8 cellular contexts compared by ENCODE assay signal in the genomic region with DNA sequence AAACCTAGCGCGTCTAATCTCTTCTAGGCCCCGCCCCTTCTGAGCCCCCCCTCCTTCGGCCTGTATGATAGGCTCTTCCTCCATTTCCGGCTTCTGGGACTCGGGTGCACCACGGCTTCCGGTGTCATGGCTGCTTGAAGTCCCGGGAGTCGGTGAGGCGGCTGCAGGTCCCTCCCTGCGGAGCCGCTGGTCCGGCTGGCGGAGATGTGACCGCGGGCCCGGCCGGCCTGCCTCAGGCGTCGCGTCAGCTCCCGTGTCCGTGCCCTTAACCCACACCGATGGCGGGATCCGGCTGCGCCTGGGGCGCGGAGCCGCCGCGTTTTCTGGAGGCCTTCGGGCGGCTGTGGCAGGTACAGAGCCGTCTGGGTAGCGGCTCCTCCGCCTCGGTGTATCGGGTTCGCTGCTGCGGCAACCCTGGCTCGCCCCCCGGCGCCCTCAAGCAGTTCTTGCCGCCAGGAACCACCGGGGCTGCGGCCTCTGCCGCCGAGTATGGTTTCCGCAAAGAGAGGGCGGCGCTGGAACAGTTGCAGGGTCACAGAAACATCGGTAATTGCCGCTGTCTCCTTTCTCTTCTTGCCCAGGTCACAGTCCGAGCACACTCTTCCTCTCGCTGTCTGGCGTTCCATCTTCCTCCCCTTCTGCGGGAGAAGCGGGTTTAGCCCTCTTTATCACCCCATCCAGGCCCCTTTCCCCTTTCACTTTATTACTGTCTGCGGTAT. TPM values are rescaled to one million over a fixed set of nuclear protein-coding genes. Genes with fewer than 3 reads are reported as not detected.
A peak's percentile ranks its signal among the peaks of the same experiment; 100 is the strongest.
DNase-seq lines count a peak whose midpoint lies in the region; ATAC-seq and TF ChIP-seq lines count a peak whose summit lies in the region.

A gene with protein sequence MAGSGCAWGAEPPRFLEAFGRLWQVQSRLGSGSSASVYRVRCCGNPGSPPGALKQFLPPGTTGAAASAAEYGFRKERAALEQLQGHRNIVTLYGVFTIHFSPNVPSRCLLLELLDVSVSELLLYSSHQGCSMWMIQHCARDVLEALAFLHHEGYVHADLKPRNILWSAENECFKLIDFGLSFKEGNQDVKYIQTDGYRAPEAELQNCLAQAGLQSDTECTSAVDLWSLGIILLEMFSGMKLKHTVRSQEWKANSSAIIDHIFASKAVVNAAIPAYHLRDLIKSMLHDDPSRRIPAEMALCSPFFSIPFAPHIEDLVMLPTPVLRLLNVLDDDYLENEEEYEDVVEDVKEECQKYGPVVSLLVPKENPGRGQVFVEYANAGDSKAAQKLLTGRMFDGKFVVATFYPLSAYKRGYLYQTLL (plus strand): TSS at position 96 of the 719 bp plus-strand sequence. CDS start 183 bp downstream, at position 279.

- H3K4me3 ChIP-seq in IMR-90 (ENCODE audit: insufficient read depth, low read depth, low read length) (peak within 1 kb of the TSS; percentile 98), OCI-LY7 (ENCODE audit: low read depth, low read length, poor library complexity, severe bottlenecking) (peak within 1 kb of the TSS; percentile 95)

- peaks cover 6 to 22% of the 10 kb centered on the region in 2 experiments for H3K79me1 ChIP-seq in IMR-90 (ENCODE audit: low read depth in 1 of 2, low read length in 2 of 2)

- peaks cover 14% of the 10 kb centered on the region for H3K4me1 ChIP-seq in IMR-90 (ENCODE audit: control insufficient read depth, insufficient read depth, low read length)
- peaks cover 23% of the 10 kb centered on the region for H3K4me1 ChIP-seq in OCI-LY7 (ENCODE audit: insufficient read depth, low read length, poor library complexity, severe bottlenecking)

- peak within 1 kb of the TSS; percentile 99 for H4K5ac ChIP-seq in IMR-90 (ENCODE audit: low read depth, low read length)

- dilution Hi-C loops in IMR-90 (cut with HindIII; ENCODE audit: low sequenced_read_pairs, unreplicated experiment): no loop called here

- H2AK9ac ChIP-seq in IMR-90 (replicated peaks; ENCODE audit: low read depth, low read length, poor library complexity): peak within 1 kb of the TSS; percentile 94

- H3K9me3 ChIP-seq in IMR-90 (ENCODE audit: control insufficient read depth, insufficient read depth, low read length) (no peaks in the 10 kb centered on the region), OCI-LY7 (ENCODE audit: low read length) (no peaks in the 10 kb centered on the region)

- TSS peak; percentile 45 for BruUV-seq in IMR-90 (replicated peaks; lab: Mats Ljungman, UMichigan)
- BruUV-seq in OCI-LY7 (replicated peaks; lab: Mats Ljungman, UMichigan): no TSS peak

- no peaks in the 10 kb centered on the region for H3K9me2 ChIP-seq in OCI-LY7 (ENCODE audit: insufficient read depth, low read length)

- H3K27ac ChIP-seq in IMR-90 (ENCODE audit: insufficient read depth, low read length) (peak within 1 kb of the TSS; percentile 94), OCI-LY7 (ENCODE audit: low read depth, low read length, poor library complexity, severe bottlenecking) (peak within 1 kb of the TSS; percentile 93)

- H3K36me3 ChIP-seq in IMR-90 (ENCODE audit: control insufficient read depth, insufficient read depth, low read length): peaks cover 3% of the 10 kb centered on the region
- peaks cover 32% of the 10 kb centered on the region for H3K36me3 ChIP-seq in OCI-LY7 (ENCODE audit: insufficient read depth, low read length)

- peak; percentile 78 for TF ChIP-seq POLR2A in IMR-90 (IDR thresholded peaks at IDR 0.05; ENCODE audit: low read depth, low read length)

- H4K20me1 ChIP-seq in IMR-90 (ENCODE audit: insufficient read depth, low read length) (peaks cover 6% of the 10 kb centered on the region; the same call in 1 of the 2 replicates), OCI-LY7 (ENCODE audit: insufficient read depth, low read length) (peaks cover 22% of the 10 kb centered on the region)

- peak within 1 kb of the TSS; percentile 98 for H3K9ac ChIP-seq in IMR-90 (ENCODE audit: low read depth, low read length)

- in situ Hi-C loops in IMR-90 (cut with MboI; ENCODE audit: low sequenced_read_pairs): loop anchor here (5.0 kb wide), 1 partner anchor 441 kb away; no protein-coding TSS in a partner anchor

- TF ChIP-seq CTCF in IMR-90 (conservative IDR thresholded peaks at IDR 0.05; ENCODE audit: low read depth, low read length): no peak
- TF ChIP-seq CTCF in OCI-LY7 (conservative IDR thresholded peaks at IDR 0.05; ENCODE audit: low read length): 0 out of 2 replicates have a peak, but pooled peaks have one; percentile 26

- H3K9me1 ChIP-seq in IMR-90 (ENCODE audit: insufficient read depth, low read length): 0 out of 2 replicates have a peak, but pooled peaks cover 3% of the 10 kb centered on the region

- DNase-seq in DMS 273 treated with DMSO at 0.1 percent for 48 hours (lab: John Stamatoyannopoulos, UW) (peak; percentile 87), IMR-90 (peak; percentile 87), OCI-LY7 (ENCODE audit: low spot score) (peak; percentile 95), activated T-cell treated with anti-CD3 and anti-CD28 coated beads for 1 hour (ENCODE audit: low read depth) (peak; percentile 80), epidermal melanocyte (ENCODE audit: insufficient read length, low spot score) (peak; percentile 94), middle frontal gyrus (ENCODE audit: extremely low spot score, low spot score) (peak; percentile 86)
- DNase-seq in stimulated activated CD8-positive, alpha-beta memory T cell treated with anti-CD3 and anti-CD28 coated beads, Interleukin-2, amount 100 ng/mL, for 1 hour (ENCODE audit: low read depth in 2 of 2): peak; percentile 73 to 81

- ATAC-seq in GM21529 (IDR thresholded peaks at IDR 0.05; ENCODE audit: unreplicated experiment): peak; percentile 98
- peak; percentile 95 for ATAC-seq in IMR-90 (ENCODE audit: low read depth)

- H2AFZ ChIP-seq in IMR-90 (replicated peaks; ENCODE audit: low read length, poor library complexity): peak within 1 kb of the TSS; percentile 97
- peak within 1 kb of the TSS; percentile 100 for H2AFZ ChIP-seq in OCI-LY7 (ENCODE audit: low read length)

- H2BK15ac ChIP-seq in IMR-90 (ENCODE audit: low read depth, low read length): peak within 1 kb of the TSS; percentile 15; the same call in 1 of the 3 replicates

- CTCF ChIA-PET in IMR-90 (lab: Yijun Ruan, JAX) (interaction anchor here (0.6 kb wide), 1 partner anchor 605 kb away, joined by 4 read pairs; no protein-coding TSS in a partner anchor), OCI-LY7 (lab: Charles Lee; ENCODE audit: unreplicated experiment) (interaction anchor here (0.7 kb wide), 1 partner anchor 65 kb away, joined by 3 read pairs; no protein-coding TSS in a partner anchor)

- POLR2A ChIA-PET in IMR-90 (lab: Charles Lee; ENCODE audit: unreplicated experiment): no interaction called here
- POLR2A ChIA-PET in OCI-LY7 (lab: Charles Lee): interaction anchor here (1.2 kb wide), 1 partner anchor 62 kb away, joined by 8 read pairs; no protein-coding TSS in a partner anchor

- peak within 1 kb of the TSS; percentile 84; the same call in 1 of the 2 replicates for H2BK20ac ChIP-seq in IMR-90 (ENCODE audit: low read depth, low read length)

- H4K91ac ChIP-seq in IMR-90 (ENCODE audit: insufficient read depth, low read depth, low read length): peak within 1 kb of the TSS; percentile 60

- peaks cover 3% of the 10 kb centered on the region; the same call in 1 of the 2 replicates for H3K27me3 ChIP-seq in IMR-90 (ENCODE audit: control insufficient read depth, insufficient read depth, low read length)

- no peak for TF ChIP-seq RAD21 in IMR-90 (IDR thresholded peaks at IDR 0.05; ENCODE audit: low read length)

- WGBS in IMR-90 (ENCODE audit: extremely low coverage in 2 of 2, insufficient read length in 1 of 2), 2 experiments: 0% methylated on average over 17 of the region's 61 CpGs; no CpG with 5 or more reads in 1 of the 2 experiments

- H2BK5ac ChIP-seq in IMR-90 (ENCODE audit: low read depth, low read length, poor library complexity, severe bottlenecking): peak within 1 kb of the TSS; percentile 94

- H4K8ac ChIP-seq in IMR-90 (ENCODE audit: low read depth in 2 of 2, low read length in 2 of 2): peak within 1 kb of the TSS; percentile 80 to 100

- H3K23ac ChIP-seq in IMR-90 (ENCODE audit: low read depth, low read length): peak within 1 kb of the TSS; percentile 92

- intact Hi-C loops in IMR-90 (cut with micrococcal nuclease) (no loop called here), OCI-LY7 (cut with micrococcal nuclease; ENCODE audit: unreplicated experiment) (loop anchor here (1.0 to 5.0 kb wide), 3 partner anchors 63 to 824 kb away; a partner anchor contains a TSS)

- peaks cover 45% of the 10 kb centered on the region for H3K79me2 ChIP-seq in OCI-LY7 (ENCODE audit: insufficient read depth, low read depth, low read length)

- peak within 1 kb of the TSS; percentile 79 for H3K56ac ChIP-seq in IMR-90 (ENCODE audit: extremely low read depth, insufficient read depth, low read length)

- H3K18ac ChIP-seq in IMR-90 (ENCODE audit: low read depth, low read length): peak within 1 kb of the TSS; percentile 71

- peak within 1 kb of the TSS; percentile 90 for H2BK120ac ChIP-seq in IMR-90 (ENCODE audit: low read depth, low read length)

- peak within 1 kb of the TSS; percentile 91 for H3K14ac ChIP-seq in IMR-90 (replicated peaks; ENCODE audit: low read depth, low read length)

- H3K4ac ChIP-seq in IMR-90 (ENCODE audit: low read depth, low read length): peak within 1 kb of the TSS; percentile 93

- H3K4me2 ChIP-seq in IMR-90 (ENCODE audit: low read depth, low read length) (peak within 1 kb of the TSS; percentile 96), OCI-LY7 (ENCODE audit: low read length) (peak within 1 kb of the TSS; percentile 94)

- peak within 1 kb of the TSS; percentile 79 for H2AK5ac ChIP-seq in IMR-90 (ENCODE audit: low read depth, low read length)

TF ChIP-seq in IMR-90, 13 proteins besides CTCF, POLR2A, EP300 and RAD21:
- TF ChIP-seq FOS (IDR thresholded peaks at IDR 0.05; ENCODE audit: low read depth, low read length) (no peak), MAZ (IDR thresholded peaks at IDR 0.05; ENCODE audit: borderline replicate concordance, low read depth, low read length) (peak; percentile 75; the same call in 1 of the 2 replicates)

RNA-seq across cellular contexts. Expression of the gene that starts here (rescaled TPM):
- total RNA-seq in IMR-90 (2012; rRNA removed) (57.9 and 124 TPM in 2 replicates), OCI-LY7 (2022) (33.8 and 35.7 TPM in 2 replicates)
- polyA plus RNA-seq in IMR-90 (2012; rRNA removed): 10.2 and 15.6 TPM in 2 replicates
- polyA plus RNA-seq in IMR-90 (2012; cell fraction: cytosol; rRNA removed): 1.9 and 3.0 TPM in 2 replicates
- polyA plus RNA-seq in IMR-90 (2012; cell fraction: nucleus; rRNA removed; ENCODE audit: low replicate concordance): 1.6 and 9.1 TPM in 2 replicates
- total RNA-seq in OCI-LY7 (2014; rRNA removed; shearing (Covaris generic)): 27.7 and 27.8 TPM in 2 replicates

Comparison
In these comparisons a context has a peak if more than half of its experiments do, and no peak if none do; other contexts are left out.
1. Peak in every context shown above with its lines: DNase-seq, ATAC-seq, H3K4me3 ChIP-seq and H3K27ac ChIP-seq.